ENCODE assay signal across 11 cellular contexts in genomic region chr19:17848598-17849292, GRCh38. TPM values are rescaled to one million over a fixed set of nuclear protein-coding genes. Genes with fewer than 3 reads are reported as not detected.
DNase-seq lines count a peak whose midpoint lies in the region; ATAC-seq and TF ChIP-seq lines count a peak whose summit lies in the region.
"Had no signal": no experiment of that assay in that cellular context is flagged by ENCODE, and none has a peak within 500 bp of the region (broad histone marks: within the 10 kb centered on the region; RNA-seq: fewer than 3 reads in every experiment).

No MANE protein-coding gene starts in this region.

- POLR2A ChIA-PET in CD4-positive, alpha-beta T cell (lab: Charles Lee) = interaction anchor here (0.6 to 6.9 kb wide), 12 partner anchors 12 to 433 kb away, joined by 3 to 75 read pairs (median 4); partner anchors contain the start of genes B3GNT3, CCDC124, FCHO1 and JUND

- DNase-seq in CD4-positive, alpha-beta T cell = no peak
- no peak for DNase-seq in mammary epithelial cell
- no peak for DNase-seq in natural killer cell treated with Interleukin-12 subunit alpha and Interleukin-12 subunit beta and Interleukin-15 and Interleukin-18, amount 100 ng/mL, for 72 hours (ENCODE audit: low spot score)
- DNase-seq in NAMALWA (ENCODE audit: low spot score) = no peak
- no peak for DNase-seq in nucleus accumbens (lab: John Stamatoyannopoulos, UW)
- DNase-seq in ACHN = no peak
- DNase-seq: endodermal cell, NCI-H1436 treated with DMSO at 0.1 percent for 48 hours, nephron progenitor cell had no signal

- dilution Hi-C loops in mammary epithelial cell (cut with HindIII; ENCODE audit: low sequenced_read_pairs) = no loop called here

- ATAC-seq in CD4-positive, alpha-beta T cell (ENCODE audit: poor library complexity) = no peak
- no peak for ATAC-seq in natural killer cell treated with Interleukin-12 subunit alpha and Interleukin-12 subunit beta and Interleukin-15 and Interleukin-18, amount 100 ng/mL, for 72 hours
- ATAC-seq in HG02642 (IDR thresholded peaks at IDR 0.05; ENCODE audit: poor library complexity, unreplicated experiment) = no peak

- H3K4me3 ChIP-seq in KMS-11 (IDR thresholded peaks at IDR 0.05; ENCODE audit: insufficient read depth, low read depth, low read length) (no peak overlapping the region), mammary epithelial cell (replicated peaks in 1 of 3; ENCODE audit: insufficient read depth in 1 of 3, low read depth in 2 of 3, low read length in 3 of 3) (no peak overlapping the region)

- H3K36me3 ChIP-seq in KMS-11 (ENCODE audit: insufficient read depth) (no peaks in the 10 kb centered on the region), mammary epithelial cell (ENCODE audit: insufficient read depth, low read length) (no peaks in the 10 kb centered on the region)

- no peak for TF ChIP-seq CTCF in CD4-positive, alpha-beta T cell (IDR thresholded peaks at IDR 0.05)
- TF ChIP-seq CTCF in KMS-11 (conservative IDR thresholded peaks at IDR 0.05; ENCODE audit: low read depth, low read length) = no peak
- no peak for TF ChIP-seq CTCF in mammary epithelial cell (conservative IDR thresholded peaks at IDR 0.05 in 1 of 2, IDR thresholded peaks at IDR 0.05 in 1 of 2; ENCODE audit: extremely low read depth in 1 of 2, insufficient read depth in 1 of 2, low read depth in 1 of 2, low read length in 2 of 2)

- CTCF ChIA-PET in CD4-positive, alpha-beta T cell (lab: Charles Lee) = interaction anchor here (5.0 kb wide), 1 partner anchor 11 kb away, joined by 37 read pairs; the partner anchor contains the start of gene RPL18A
- CTCF ChIA-PET in mammary epithelial cell (lab: Charles Lee; ENCODE audit: low non-redundant PET) = no interaction called here

- H3K4me1 Mint-ChIP-seq in CD4-positive, alpha-beta T cell (ENCODE audit: low read depth) = peaks cover 67% of the 10 kb centered on the region
- peaks cover 48 to 57% of the 10 kb centered on the region in 2 donors for H3K4me1 Mint-ChIP-seq in natural killer cell treated with Interleukin-12 subunit alpha and Interleukin-12 subunit beta and Interleukin-15 and Interleukin-18, amount 100 ng/mL, for 72 hours (ENCODE audit: low read depth in 2 of 2)
- H3K4me1 Mint-ChIP-seq: endodermal cell had no signal

- H4K20me1 ChIP-seq in KMS-11 (ENCODE audit: insufficient read depth) = no peaks in the 10 kb centered on the region
- H4K20me1 ChIP-seq in mammary epithelial cell (ENCODE audit: insufficient read depth, low read length) = no peaks in the 10 kb centered on the region

- no peaks in the 10 kb centered on the region for H3K27me3 ChIP-seq in CD4-positive, alpha-beta T cell (ENCODE audit: control insufficient read depth, insufficient read depth, low read length)
- no peaks in the 10 kb centered on the region for H3K27me3 ChIP-seq in KMS-11 (ENCODE audit: insufficient read depth, low read depth)
- H3K27me3 ChIP-seq in mammary epithelial cell (ENCODE audit: insufficient read depth, low read length) = no peaks in the 10 kb centered on the region

- H3K4me2 ChIP-seq in KMS-11 (peak overlapping the region; percentile 60; the same call in 1 of the 2 replicates), mammary epithelial cell (ENCODE audit: insufficient read depth, low read depth, low read length) (no peak overlapping the region)

- peak overlapping the region; percentile 98 for H3K27ac ChIP-seq in CD4-positive, alpha-beta T cell (ENCODE audit: low read depth, low read length)
- no peak overlapping the region for H3K27ac ChIP-seq in KMS-11
- H3K27ac ChIP-seq in mammary epithelial cell (ENCODE audit: insufficient read depth, low read depth, low read length) = no peak overlapping the region

- 57% methylated on average over 10 of the region's 14 CpGs for WGBS in mammary epithelial cell (ENCODE audit: low coverage, missing lambda C conversion rate)

- no peaks in the 10 kb centered on the region for H3K27me3 Mint-ChIP-seq in CD4-positive, alpha-beta T cell
- H3K27me3 Mint-ChIP-seq in natural killer cell treated with Interleukin-12 subunit alpha and Interleukin-12 subunit beta and Interleukin-15 and Interleukin-18, amount 100 ng/mL, for 72 hours = no peaks in the 10 kb centered on the region

- H3K27ac Mint-ChIP-seq in CD4-positive, alpha-beta T cell = peak overlapping the region; percentile 94
- H3K27ac Mint-ChIP-seq in natural killer cell treated with Interleukin-12 subunit alpha and Interleukin-12 subunit beta and Interleukin-15 and Interleukin-18, amount 100 ng/mL, for 72 hours = peak overlapping the region; percentile 95 to 97
- H3K27ac Mint-ChIP-seq: endodermal cell, nephron progenitor cell had no signal

- peaks cover 25% of the 10 kb centered on the region for H3K4me1 ChIP-seq in KMS-11 (ENCODE audit: low read depth, poor library complexity, severe bottlenecking)
- peaks cover 11% of the 10 kb centered on the region for H3K4me1 ChIP-seq in mammary epithelial cell (ENCODE audit: insufficient read depth, low read length)

- H3K9me3 ChIP-seq in CD4-positive, alpha-beta T cell (ENCODE audit: control insufficient read depth, low read length) = no peaks in the 10 kb centered on the region
- H3K9me3 ChIP-seq in mammary epithelial cell (replicated peaks; ENCODE audit: insufficient read depth, low read length) = no peaks in the 10 kb centered on the region

- peak overlapping the region; percentile 99 for H3K4me3 Mint-ChIP-seq in CD4-positive, alpha-beta T cell
- peak overlapping the region; percentile 86 for H3K4me3 Mint-ChIP-seq in natural killer cell treated with Interleukin-12 subunit alpha and Interleukin-12 subunit beta and Interleukin-15 and Interleukin-18, amount 100 ng/mL, for 72 hours
- H3K4me3 Mint-ChIP-seq: nephron progenitor cell had no signal

- in situ Hi-C loops in mammary epithelial cell (cut with MboI; ENCODE audit: low sequenced_read_pairs in 2 of 2) (no loop called here), ACHN (cut with HindIII; ENCODE audit: low pct_ligation_motif_present, low pct_unique_long_range_greater_than_20kb, low sequenced_read_pairs) (no loop called here)

- H3K9ac ChIP-seq in KMS-11 (no peak overlapping the region), mammary epithelial cell (ENCODE audit: insufficient read depth, low read length) (no peak overlapping the region)

- H3K9me3 Mint-ChIP-seq in CD4-positive, alpha-beta T cell = no peaks in the 10 kb centered on the region
- H3K9me3 Mint-ChIP-seq in natural killer cell treated with Interleukin-12 subunit alpha and Interleukin-12 subunit beta and Interleukin-15 and Interleukin-18, amount 100 ng/mL, for 72 hours = no peaks in the 10 kb centered on the region
- H3K9me3 Mint-ChIP-seq: endodermal cell had no signal

- intact Hi-C loops in CD4-positive, alpha-beta T cell (cut with DNase I, micrococcal nuclease) = no loop called here
- intact Hi-C loops in mammary epithelial cell (cut with micrococcal nuclease) = no loop called here

- no TSS peak for BruUV-seq in mammary epithelial cell (replicated peaks; lab: Mats Ljungman, UMichigan)

- H3K36me3 Mint-ChIP-seq in CD4-positive, alpha-beta T cell (ENCODE audit: low read depth) = peaks cover 31% of the 10 kb centered on the region
- H3K36me3 Mint-ChIP-seq in natural killer cell treated with Interleukin-12 subunit alpha and Interleukin-12 subunit beta and Interleukin-15 and Interleukin-18, amount 100 ng/mL, for 72 hours = no peaks in the 10 kb centered on the region

- H2AFZ ChIP-seq in KMS-11 (ENCODE audit: low read depth) (no peak overlapping the region; the same call in 1 of the 2 replicates), mammary epithelial cell (ENCODE audit: low read depth, low read length) (peak overlapping the region; percentile 79)

- H3K79me2 ChIP-seq in KMS-11 (ENCODE audit: insufficient read depth, low read depth) = peaks cover 11% of the 10 kb centered on the region
- H3K79me2 ChIP-seq in mammary epithelial cell (ENCODE audit: insufficient read depth, low read length) = no peaks in the 10 kb centered on the region

RNA-seq across cellular contexts. Expression of gene JAK3, which starts 1.0 kb away (rescaled TPM):
- total RNA-seq in CD4-positive, alpha-beta T cell = 100 to 1,000 TPM; 120 to 121 TPM
- 1 to 10 TPM in 1 of 2 donors, under 1 TPM in 1; 0.31 to 8.2 TPM for total RNA-seq in mammary epithelial cell
- 0.15 TPM for polyA plus RNA-seq in mammary epithelial cell
- polyA minus RNA-seq in mammary epithelial cell = 0.98 TPM
- 100 to 1,000 TPM; 184 to 195 TPM for total RNA-seq in natural killer cell treated with Interleukin-12 subunit alpha and Interleukin-12 subunit beta and Interleukin-15 and Interleukin-18, amount 100 ng/mL, for 72 hours

RNA-seq across cellular contexts. Expression of gene RPL18A, which starts 11.0 kb away (rescaled TPM):
- total RNA-seq in CD4-positive, alpha-beta T cell = 1,000 to 10,000 TPM; 4,157 to 4,260 TPM
- total RNA-seq in mammary epithelial cell = 1,000 to 10,000 TPM; 1,272 to 2,030 TPM
- 1,907 TPM for polyA plus RNA-seq in mammary epithelial cell
- polyA minus RNA-seq in mammary epithelial cell = 452 TPM
- 1,000 to 10,000 TPM; 1,379 to 1,604 TPM for total RNA-seq in natural killer cell treated with Interleukin-12 subunit alpha and Interleukin-12 subunit beta and Interleukin-15 and Interleukin-18, amount 100 ng/mL, for 72 hours

RNA-seq across cellular contexts. Expression of gene SLC5A5, which starts 23.0 kb away (rescaled TPM):
- 1 to 10 TPM; 1.6 TPM for total RNA-seq in CD4-positive, alpha-beta T cell
- total RNA-seq in mammary epithelial cell = not detected
- not detected for polyA plus RNA-seq in mammary epithelial cell
- polyA minus RNA-seq in mammary epithelial cell = not detected
- under 1 TPM; 0.57 to 0.89 TPM for total RNA-seq in natural killer cell treated with Interleukin-12 subunit alpha and Interleukin-12 subunit beta and Interleukin-15 and Interleukin-18, amount 100 ng/mL, for 72 hours

RNA-seq across cellular contexts. Expression of gene INSL3, which starts 27.4 kb away (rescaled TPM):
- total RNA-seq in CD4-positive, alpha-beta T cell = 1 to 10 TPM; 7.2 to 7.6 TPM
- not detected for total RNA-seq in mammary epithelial cell
- polyA plus RNA-seq in mammary epithelial cell = not detected
- not detected for polyA minus RNA-seq in mammary epithelial cell
- 10 to 100 TPM in 1 of 2 donors, 1 to 10 TPM in 1; 9.1 to 12.0 TPM for total RNA-seq in natural killer cell treated with Interleukin-12 subunit alpha and Interleukin-12 subunit beta and Interleukin-15 and Interleukin-18, amount 100 ng/mL, for 72 hours

RNA-seq across cellular contexts. Expression of gene B3GNT3, which starts 53.8 kb away (rescaled TPM):
- total RNA-seq in CD4-positive, alpha-beta T cell = under 1 TPM; 0.39 to 0.52 TPM
- 10 to 100 TPM in 1 of 2 donors, 1 to 10 TPM in 1; 2.3 to 18.6 TPM for total RNA-seq in mammary epithelial cell
- polyA plus RNA-seq in mammary epithelial cell = 7.5 TPM
- polyA minus RNA-seq in mammary epithelial cell = 11.2 TPM
- total RNA-seq in natural killer cell treated with Interleukin-12 subunit alpha and Interleukin-12 subunit beta and Interleukin-15 and Interleukin-18, amount 100 ng/mL, for 72 hours = not detected

Comparison
In these comparisons a context has a peak if more than half of its experiments do, and no peak if none do; other contexts are left out.
1. RNA of gene JAK3, which starts 1.0 kb away (total RNA-seq): 184 to 195 TPM in natural killer cell treated with Interleukin-12 subunit alpha and Interleukin-12 subunit beta and Interleukin-15 and Interleukin-18, amount 100 ng/mL, for 72 hours and 120 to 121 TPM in CD4-positive, alpha-beta T cell; 0.31 to 8.2 TPM in mammary epithelial cell; every median in the first group is over 10 times any median in the second.